Comparison of ENCODE assay signal across 8 cellular contexts in the genomic region with DNA sequence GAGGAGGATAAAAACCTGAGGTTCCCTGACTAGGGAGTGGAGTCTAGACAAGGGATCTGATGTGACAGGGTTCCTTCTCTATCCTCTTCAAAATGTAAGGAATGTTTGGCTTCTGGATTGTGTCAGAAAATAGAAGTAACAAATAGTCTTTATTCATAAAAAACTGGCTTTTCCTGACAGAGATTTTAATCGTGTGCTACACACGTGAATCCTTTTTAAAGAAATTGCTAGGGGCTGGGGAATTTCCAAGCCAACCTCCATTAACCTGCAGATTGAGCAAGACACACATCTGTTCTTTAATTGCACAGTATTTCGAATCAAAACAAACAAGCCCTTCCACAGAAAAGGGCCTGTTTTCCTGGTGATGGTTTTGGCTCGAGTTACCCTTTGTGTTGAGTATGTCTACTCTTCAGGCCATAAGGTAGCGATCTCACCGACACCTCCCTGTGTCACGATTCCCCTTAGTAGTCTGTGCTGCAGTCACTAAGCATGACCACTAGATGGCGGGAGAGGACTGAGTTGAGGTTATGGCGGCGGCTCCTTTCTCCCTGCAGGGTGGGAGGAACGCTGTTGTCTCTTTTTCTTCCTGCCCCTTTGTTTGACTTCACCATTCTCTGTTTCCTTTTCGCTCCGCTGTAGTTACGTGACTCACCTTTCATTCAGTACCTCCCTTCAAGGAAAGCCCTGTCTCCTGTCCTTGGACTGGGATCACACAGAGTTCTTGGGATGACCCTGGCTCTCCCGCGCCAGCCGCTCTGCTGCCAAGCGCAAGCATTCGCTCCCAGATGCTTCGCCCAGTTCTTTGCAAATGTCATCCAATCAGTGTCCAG.
A peak's percentile ranks its signal among the peaks of the same experiment; 100 is the strongest.
DNase-seq lines count a peak whose midpoint lies in the region; ATAC-seq and TF ChIP-seq lines count a peak whose summit lies in the region.

No MANE protein-coding gene starts in this region.

- H3K27me3 ChIP-seq in neutrophil: peaks cover 34% of the 10 kb centered on the region

- H3K4me3 ChIP-seq in Jurkat, Clone E6-1 (ENCODE audit: low read length): peak overlapping the region; percentile 3; the same call in 1 of the 2 replicates
- H3K4me3 ChIP-seq in neutrophil (ENCODE audit: low read depth in 1 of 2, low read length in 1 of 2): no peak overlapping the region

- peak; percentile 96 for ATAC-seq in GM21619 (IDR thresholded peaks at IDR 0.05; ENCODE audit: unreplicated experiment)

- DNase-seq in DMS79 treated with DMSO at 0.1 percent for 48 hours (lab: John Stamatoyannopoulos, UW) (peak; percentile 81), RPMI7951 (ENCODE audit: low read depth) (peak; percentile 60), foreskin melanocyte (peak; percentile 55), substantia nigra (lab: John Stamatoyannopoulos, UW) (peak in 46 of 49 donors; percentile 9 to 78 (median 49))
- DNase-seq in Jurkat, Clone E6-1 (ENCODE audit: low read depth, low spot score): peak; percentile 68
- DNase-seq in activated effector memory CD4-positive, alpha-beta T cell treated with Interleukin-2 at 50 U/mL for 16 hours: peak; percentile 55

- peaks cover 3 to 7% of the 10 kb centered on the region in 2 experiments for H3K4me1 ChIP-seq in neutrophil (ENCODE audit: control insufficient read depth in 1 of 2, insufficient read depth in 1 of 2, low read depth in 1 of 2, low read length in 1 of 2)

- TF ChIP-seq CTCF in neutrophil (IDR thresholded peaks at IDR 0.05): peak; percentile 82

- no peak overlapping the region for H3K27ac ChIP-seq in neutrophil
- H3K27ac ChIP-seq in substantia nigra (ENCODE audit: low read depth, low read length, poor library complexity, severe bottlenecking): no peak overlapping the region

- no peaks in the 10 kb centered on the region for H3K9me3 ChIP-seq in neutrophil

- no peaks in the 10 kb centered on the region for H3K36me3 ChIP-seq in neutrophil
